Comparison of ENCODE assay signal across 1 cellular context in genomic region chr2:191846787-191847620, GRCh38.
A peak's percentile ranks its signal among the peaks of the same experiment; 100 is the strongest.
TF ChIP-seq lines count a peak whose summit lies in the region.

Gene CAVIN2, minus strand, starts transcription at chr2:191847088. Its CDS starts 163 bp downstream, at chr2:191846925.

TF ChIP-seq in HepG2, 621 proteins besides CTCF, POLR2A, EP300 and RAD21 (continued from another document and continues in another):
- TF ChIP-seq TFDP1 (CRISPR knock-in tag; IDR thresholded peaks at IDR 0.05; ENCODE audit: borderline replicate concordance) (0 out of 2 replicates have a peak, but pooled peaks have one; percentile 11), FOXM1 (CRISPR knock-in tag; IDR thresholded peaks at IDR 0.05) (no peak), ZGPAT (CRISPR knock-in tag; IDR thresholded peaks at IDR 0.05) (peak; percentile 73), ZNF33B (CRISPR knock-in tag; IDR thresholded peaks at IDR 0.05) (0 out of 2 replicates have a peak, but pooled peaks have one; percentile 9), KLF9 (CRISPR knock-in tag; IDR thresholded peaks at IDR 0.05; ENCODE audit: low read depth) (peak; percentile 14; the same call in 1 of the 2 replicates), JUND (CRISPR knock-in tag; IDR thresholded peaks at IDR 0.05) (no peak), FOXA1 (IDR thresholded peaks at IDR 0.05) (no peak), FOXA1 (CRISPR knock-in tag; IDR thresholded peaks at IDR 0.05) (peak; percentile 47), ZNF777 (CRISPR knock-in tag; IDR thresholded peaks at IDR 0.05) (peak; percentile 55; the same call in 1 of the 2 replicates), ZNF296 (CRISPR knock-in tag; conservative IDR thresholded peaks at IDR 0.05) (no peak; the same call in 1 of the 2 replicates), ZNF644 (CRISPR knock-in tag; IDR thresholded peaks at IDR 0.05; ENCODE audit: low read depth) (0 out of 2 replicates have a peak, but pooled peaks have one; percentile 25), ZKSCAN8 (CRISPR knock-in tag; IDR thresholded peaks at IDR 0.05; ENCODE audit: borderline replicate concordance) (0 out of 2 replicates have a peak, but pooled peaks have one; percentile 25), ZNF747 (CRISPR knock-in tag; IDR thresholded peaks at IDR 0.05; ENCODE audit: borderline replicate concordance) (peak; percentile 84; the same call in 1 of the 2 replicates), ELF3 (CRISPR knock-in tag; IDR thresholded peaks at IDR 0.05) (peak; percentile 72), BRD4 (CRISPR knock-in tag; IDR thresholded peaks at IDR 0.05) (0 out of 2 replicates have a peak, but pooled peaks have one; percentile 75), ZNF790 (CRISPR knock-in tag; IDR thresholded peaks at IDR 0.05; ENCODE audit: borderline replicate concordance) (no peak), DMAP1 (CRISPR knock-in tag; IDR thresholded peaks at IDR 0.05) (peak; percentile 13; the same call in 1 of the 2 replicates), REXO4 (CRISPR knock-in tag; IDR thresholded peaks at IDR 0.05; ENCODE audit: borderline replicate concordance) (no peak; the same call in 1 of the 2 replicates), ZNF678 (CRISPR knock-in tag; IDR thresholded peaks at IDR 0.05) (no peak), ZBED4 (CRISPR knock-in tag; IDR thresholded peaks at IDR 0.05; ENCODE audit: borderline replicate concordance) (0 out of 2 replicates have a peak, but pooled peaks have one; percentile 51), TFAP4 (IDR thresholded peaks at IDR 0.05; ENCODE audit: borderline replicate concordance, low read depth) (peak; percentile 80; the same call in 1 of the 2 replicates), RNF219 (CRISPR knock-in tag; IDR thresholded peaks at IDR 0.05) (no peak), MED1 (CRISPR knock-in tag; IDR thresholded peaks at IDR 0.05) (0 out of 2 replicates have a peak, but pooled peaks have one; percentile 50), ZNF691 (CRISPR knock-in tag; IDR thresholded peaks at IDR 0.05; ENCODE audit: borderline replicate concordance, low read depth) (0 out of 2 replicates have a peak, but pooled peaks have one; percentile 50), SMARCE1 (IDR thresholded peaks at IDR 0.05; ENCODE audit: borderline replicate concordance) (no peak), ZBTB42 (CRISPR knock-in tag; IDR thresholded peaks at IDR 0.05) (0 out of 2 replicates have a peak, but pooled peaks have one; percentile 68), ZNF121 (CRISPR knock-in tag; IDR thresholded peaks at IDR 0.05) (peak; percentile 69; the same call in 1 of the 2 replicates), SOX5 (CRISPR knock-in tag; IDR thresholded peaks at IDR 0.05; ENCODE audit: borderline replicate concordance) (no peak; the same call in 1 of the 2 replicates), ZNF143 (CRISPR knock-in tag; IDR thresholded peaks at IDR 0.05) (no peak), NFYC (CRISPR knock-in tag; IDR thresholded peaks at IDR 0.05) (peak; percentile 66), UBTF (CRISPR knock-in tag; IDR thresholded peaks at IDR 0.05) (peak; percentile 76; the same call in 1 of the 2 replicates), CBX1 (IDR thresholded peaks at IDR 0.05; ENCODE audit: low read depth) (peak; percentile 30), CEBPZ (IDR thresholded peaks at IDR 0.05; ENCODE audit: low read length) (no peak), SAFB2 (CRISPR knock-in tag; IDR thresholded peaks at IDR 0.05; ENCODE audit: borderline replicate concordance, low read depth) (no peak), POGK (CRISPR knock-in tag; conservative IDR thresholded peaks at IDR 0.05) (0 out of 2 replicates have a peak, but pooled peaks have one; percentile 24), NFIC (IDR thresholded peaks at IDR 0.05; ENCODE audit: low read length) (no peak; the same call in none of the 2 replicates), POLR2G (IDR thresholded peaks at IDR 0.05; ENCODE audit: low read depth, low read length) (peak; percentile 56), HMG20A (CRISPR knock-in tag; IDR thresholded peaks at IDR 0.05; ENCODE audit: borderline replicate concordance) (peak; percentile 51), ZBTB34 (CRISPR knock-in tag; IDR thresholded peaks at IDR 0.05) (0 out of 2 replicates have a peak, but pooled peaks have one; percentile 57), TCF7 (IDR thresholded peaks at IDR 0.05; ENCODE audit: low read depth) (peak; percentile 36; the same call in 1 of the 2 replicates), SSRP1 (CRISPR knock-in tag; IDR thresholded peaks at IDR 0.05) (no peak)
